ENCODE assay signal across 8 cellular contexts in the genomic region with DNA sequence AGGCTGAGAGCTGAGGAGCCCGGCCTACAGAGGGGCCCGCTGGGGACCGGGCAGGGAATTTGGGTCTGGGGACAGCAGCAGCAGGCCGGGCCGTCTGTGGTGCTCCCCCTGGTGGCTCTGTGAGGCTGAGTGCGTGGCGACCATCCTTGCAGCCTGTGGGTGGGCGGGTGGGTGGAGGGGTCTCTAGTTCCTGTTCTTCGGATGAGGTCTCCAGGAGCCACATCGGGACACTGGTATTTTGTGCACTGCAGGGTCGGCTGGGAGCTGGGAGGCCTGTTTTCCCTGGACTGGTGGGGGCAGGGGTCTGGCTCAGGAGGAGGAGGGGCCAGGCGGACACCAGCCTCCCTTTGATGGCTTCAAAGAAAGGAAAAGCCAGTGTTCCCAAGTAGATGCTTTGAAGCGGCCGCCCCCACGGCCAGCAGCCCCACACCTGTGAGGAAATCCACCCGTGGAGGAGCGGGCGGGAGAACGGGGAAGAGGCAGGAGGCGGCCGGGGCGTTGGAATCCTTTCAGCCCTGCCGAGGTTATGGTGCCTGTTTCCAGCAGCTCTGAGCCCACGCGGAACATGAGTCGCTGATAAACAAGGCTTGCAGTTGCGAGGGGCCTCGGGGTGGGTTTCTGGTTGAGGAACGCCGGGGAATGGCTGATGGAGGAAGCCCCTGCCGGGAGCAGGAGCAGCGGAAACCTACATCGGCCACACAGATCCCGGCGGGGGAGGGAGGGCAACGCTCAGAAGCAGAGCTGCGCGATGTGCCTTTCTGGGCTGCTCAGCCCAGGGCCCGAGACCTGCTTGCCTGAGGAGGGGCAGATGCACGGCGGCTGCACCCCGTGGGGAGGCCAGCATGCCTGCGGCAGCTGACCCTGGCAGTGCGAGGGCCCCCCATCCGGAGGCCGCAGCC.
DNase-seq lines count a peak whose midpoint lies in the region; ATAC-seq, FAIRE-seq and TF ChIP-seq lines count a peak whose summit lies in the region.

No MANE protein-coding gene starts in this region.

- H3K9me2 ChIP-seq in neural cell (ENCODE audit: insufficient read depth, low read length), result no peaks in the 10 kb centered on the region

- H2AFZ ChIP-seq in endothelial cell of umbilical vein (ENCODE audit: low read depth, low read length) (peak overlapping the region; percentile 52), neural cell (ENCODE audit: low read depth, low read length) (peak overlapping the region; percentile 14)

- peak; percentile 31 for FAIRE-seq in endothelial cell of umbilical vein (lab: Jason Lieb, UNC)

- no peak for TF ChIP-seq EP300 in neural cell (conservative IDR thresholded peaks at IDR 0.05; ENCODE audit: poor library complexity, severe bottlenecking)

- H3K9ac ChIP-seq in endothelial cell of umbilical vein (replicated peaks; ENCODE audit: extremely low read depth, insufficient read depth, low read length), result no peak overlapping the region
- H3K9ac ChIP-seq in neural cell (ENCODE audit: low read length), result peak overlapping the region; percentile 56

- no TSS peak for BruUV-seq in endothelial cell of umbilical vein (replicated peaks; lab: Mats Ljungman, UMichigan)

- H3K4me3 ChIP-seq in endothelial cell of umbilical vein (replicated peaks in 1 of 3; ENCODE audit: insufficient read depth in 1 of 3, low read depth in 1 of 3, low read length in 3 of 3) (peak overlapping the region in 2 of 3 experiments; percentile 3 to 34), neural cell (ENCODE audit: low read length) (peak overlapping the region; percentile 54)

- peak; percentile 30 for TF ChIP-seq CTCF in AG09319 (IDR thresholded peaks at IDR 0.05; ENCODE audit: low read depth, low read length)
- TF ChIP-seq CTCF in endothelial cell of umbilical vein (IDR thresholded peaks at IDR 0.05; ENCODE audit: extremely low read depth in 1 of 2, insufficient read depth in 1 of 2, low read depth in 1 of 2, low read length in 2 of 2), result peak; percentile 21 to 78
- TF ChIP-seq CTCF in neural cell (IDR thresholded peaks at IDR 0.05; ENCODE audit: poor library complexity, severe bottlenecking), result peak; percentile 49

- POLR2A ChIA-PET in endothelial cell of umbilical vein (lab: Charles Lee), result no interaction called here

- H3K4me2 ChIP-seq in endothelial cell of umbilical vein (ENCODE audit: insufficient read depth, low read length) (peak overlapping the region; percentile 42), neural cell (ENCODE audit: low read length) (no peak overlapping the region)

- intact Hi-C loops in endothelial cell of umbilical vein (cut with micrococcal nuclease), result no loop called here

- H3F3A ChIP-seq in neural cell (ENCODE audit: insufficient read depth, low read length, poor library complexity, severe bottlenecking), result no peaks in the 10 kb centered on the region

- H3K27me3 ChIP-seq in endothelial cell of umbilical vein (ENCODE audit: control insufficient read depth in 2 of 2, insufficient read depth in 2 of 2, low read length in 2 of 2), result no peaks in the 10 kb centered on the region
- H3K27me3 ChIP-seq in neural cell (ENCODE audit: insufficient read depth, low read depth, low read length), result no peaks in the 10 kb centered on the region

- TF ChIP-seq POLR2A in endothelial cell of umbilical vein (IDR thresholded peaks at IDR 0.05; ENCODE audit: low read depth, low read length), result no peak
- TF ChIP-seq POLR2A in GM18505 (IDR thresholded peaks at IDR 0.05; ENCODE audit: borderline replicate concordance, extremely low read depth, insufficient read depth, insufficient read length), result no peak

- H3K79me2 ChIP-seq in endothelial cell of umbilical vein (ENCODE audit: control insufficient read depth, insufficient read depth, low read length) (no peaks in the 10 kb centered on the region), neural cell (replicated peaks; ENCODE audit: insufficient read depth, low read length) (no peaks in the 10 kb centered on the region)

- H3K27ac ChIP-seq in endothelial cell of umbilical vein (ENCODE audit: insufficient read depth, low read depth, low read length) (no peak overlapping the region), neural cell (ENCODE audit: low read length) (peak overlapping the region; percentile 52)

- dilution Hi-C loops in endothelial cell of umbilical vein (cut with MboI; ENCODE audit: extremely low pct_ligation_motif_present, low sequenced_read_pairs), result no loop called here

- H4K20me1 ChIP-seq in endothelial cell of umbilical vein (replicated peaks; ENCODE audit: control insufficient read depth, extremely low read depth, insufficient read depth, low read length) (no peaks in the 10 kb centered on the region), neural cell (ENCODE audit: insufficient read depth) (no peaks in the 10 kb centered on the region)

- H3K9me1 ChIP-seq in endothelial cell of umbilical vein (replicated peaks; ENCODE audit: control insufficient read depth, extremely low read depth, insufficient read depth, low read length), result no peaks in the 10 kb centered on the region

- CTCF ChIA-PET in endothelial cell of umbilical vein (lab: Charles Lee), result interaction anchor here (0.9 to 5.8 kb wide), 5 partner anchors 12 to 32 kb away, joined by 3 to 49 read pairs (median 4); no protein-coding TSS in a partner anchor

- peak; percentile 20 for TF ChIP-seq RAD21 in neural cell (conservative IDR thresholded peaks at IDR 0.05)

- H3K36me3 ChIP-seq in endothelial cell of umbilical vein (ENCODE audit: control insufficient read depth in 2 of 2, extremely low read depth in 1 of 2, insufficient read depth in 2 of 2, low read length in 2 of 2), result no peaks in the 10 kb centered on the region
- H3K36me3 ChIP-seq in neural cell (ENCODE audit: insufficient read depth, low read length), result no peaks in the 10 kb centered on the region

- no peaks in the 10 kb centered on the region for H3K9me3 ChIP-seq in endothelial cell of umbilical vein (replicated peaks; ENCODE audit: control insufficient read depth, insufficient read depth, low read length)
- no peaks in the 10 kb centered on the region for H3K9me3 ChIP-seq in neural cell (ENCODE audit: low read length)

- no peaks in the 10 kb centered on the region for H3K4me1 ChIP-seq in endothelial cell of umbilical vein (ENCODE audit: control insufficient read depth, extremely low read depth, insufficient read depth, low read length)

- no peak for ATAC-seq in HG02973 (IDR thresholded peaks at IDR 0.05; ENCODE audit: unreplicated experiment)
- ATAC-seq in GM18505 (IDR thresholded peaks at IDR 0.05; ENCODE audit: unreplicated experiment), result no peak

- no peak for DNase-seq in AG09319 (ENCODE audit: extremely low read depth, low read depth)
- DNase-seq in NAMALWA (ENCODE audit: low spot score), result peak; percentile 23
- DNase-seq in endothelial cell of umbilical vein (ENCODE audit: low read depth, low spot score), result peak; percentile 17
- no peak for DNase-seq in NCI-H1048 (lab: John Stamatoyannopoulos, UW)
- DNase-seq in NCI-H128 (lab: John Stamatoyannopoulos, UW; ENCODE audit: unreplicated experiment), result no peak

TF ChIP-seq in endothelial cell of umbilical vein, 7 proteins besides CTCF, POLR2A, EP300 and RAD21:
- TF ChIP-seq EZH2 (IDR thresholded peaks at IDR 0.05; ENCODE audit: borderline replicate concordance, low read depth, low read length, severe bottlenecking) (peak; percentile 45), MAX (IDR thresholded peaks at IDR 0.05; ENCODE audit: insufficient read depth, insufficient read length) (no peak)

TF ChIP-seq in neural cell, 6 proteins besides CTCF, POLR2A, EP300 and RAD21:
- TF ChIP-seq EZH2 (IDR thresholded peaks at IDR 0.05; ENCODE audit: borderline replicate concordance, insufficient read depth, low read length, poor library complexity, severe bottlenecking) (no peak), SMC3 (conservative IDR thresholded peaks at IDR 0.05; ENCODE audit: poor library complexity) (peak; percentile 43)

Comparison
In these comparisons a context has a peak if more than half of its experiments do, and no peak if none do; other contexts are left out.
1. DNase-seq: peak in NAMALWA (single experiment) and endothelial cell of umbilical vein (single experiment); none in AG09319 (single experiment), NCI-H1048 (single experiment) and NCI-H128 (single experiment).
2. Peak in every context shown above with its lines, with median percentiles within 50 percentile points of each other: CTCF ChIP-seq.